21 cellular contexts compared by ENCODE assay signal in genomic region chr1:14511856-14512585, GRCh38.
"Had no signal": no experiment of that assay in that cellular context is flagged by ENCODE, and none has a peak within 500 bp of the region (broad histone marks: within the 10 kb centered on the region; RNA-seq: fewer than 3 reads in every experiment).

No MANE protein-coding gene starts in this region.

- H3K27me3 ChIP-seq: esophagus muscularis mucosa, gastroesophageal sphincter, pancreas, right lobe of liver, suprapubic skin, thyroid gland had no signal

- H3K4me1 Mint-ChIP-seq: naive thymus-derived CD8-positive, alpha-beta T cell; stimulated activated effector memory CD8-positive, alpha-beta T cell treated with anti-CD3 and anti-CD28 coated beads, Interleukin-12 subunit alpha, Interleukin-12 subunit beta, amount 100 ng/mL, for 72 hours had no signal

- H3K36me3 Mint-ChIP-seq: naive thymus-derived CD8-positive, alpha-beta T cell; stimulated activated effector memory CD8-positive, alpha-beta T cell treated with anti-CD3 and anti-CD28 coated beads, Interleukin-12 subunit alpha, Interleukin-12 subunit beta, amount 100 ng/mL, for 72 hours; type B pancreatic cell had no signal

- H3K27ac Mint-ChIP-seq: effector memory CD8-positive, alpha-beta T cell; naive thymus-derived CD8-positive, alpha-beta T cell; progenitor cell of endocrine pancreas; stimulated activated effector memory CD8-positive, alpha-beta T cell treated with anti-CD3 and anti-CD28 coated beads, Interleukin-12 subunit alpha, Interleukin-12 subunit beta, amount 100 ng/mL, for 72 hours; type B pancreatic cell had no signal

- H3K27ac ChIP-seq: epithelial cell of prostate, pancreas, right lobe of liver, suprapubic skin, thyroid gland had no signal

- ATAC-seq: effector memory CD8-positive, alpha-beta T cell; gastroesophageal sphincter; left colon; naive thymus-derived CD8-positive, alpha-beta T cell; right lobe of liver; stimulated activated effector memory CD8-positive, alpha-beta T cell treated with anti-CD3 and anti-CD28 coated beads, Interleukin-12 subunit alpha, Interleukin-12 subunit beta, amount 100 ng/mL, for 72 hours; stimulated activated naive CD8-positive, alpha-beta T cell treated with anti-CD3 and anti-CD28 coated beads, Interleukin-15, Interleukin-2, amounts not matched to agents 100 U/mL and 50 U/mL, for 24 hours had no signal

- H3K4me3 ChIP-seq: esophagus muscularis mucosa, gastroesophageal sphincter, pancreas, right lobe of liver, suprapubic skin, thyroid gland had no signal

- H3K4me1 ChIP-seq: pancreas, right lobe of liver, thyroid gland had no signal

- DNase-seq: effector memory CD8-positive, alpha-beta T cell; foreskin fibroblast; glutamatergic neuron; left colon; mesendoderm; naive thymus-derived CD8-positive, alpha-beta T cell; occipital lobe; pancreas; right lobe of liver; stimulated activated CD4-positive, alpha-beta T cell treated with anti-CD3 and anti-CD28 coated beads, Interleukin-4, amount 100 ng/mL, for 1 hour; stimulated activated CD8-positive, alpha-beta memory T cell treated with anti-CD3 and anti-CD28 coated beads, Interleukin-4, amount 100 ng/mL, for 48 hours; stimulated activated naive CD8-positive, alpha-beta T cell treated with anti-CD3 and anti-CD28 coated beads, Interleukin-15, Interleukin-2, amounts not matched to agents 100 U/mL and 50 U/mL, for 24 hours; thyroid gland had no signal

- H3K9me3 Mint-ChIP-seq: effector memory CD8-positive, alpha-beta T cell; naive thymus-derived CD8-positive, alpha-beta T cell; neural crest cell; stimulated activated effector memory CD8-positive, alpha-beta T cell treated with anti-CD3 and anti-CD28 coated beads, Interleukin-12 subunit alpha, Interleukin-12 subunit beta, amount 100 ng/mL, for 72 hours; type B pancreatic cell had no signal

- H3K9me3 ChIP-seq: esophagus muscularis mucosa, gastroesophageal sphincter, pancreas, right lobe of liver, suprapubic skin, thyroid gland had no signal

- H3K4me3 Mint-ChIP-seq: effector memory CD8-positive, alpha-beta T cell; naive thymus-derived CD8-positive, alpha-beta T cell; neural crest cell; stimulated activated effector memory CD8-positive, alpha-beta T cell treated with anti-CD3 and anti-CD28 coated beads, Interleukin-12 subunit alpha, Interleukin-12 subunit beta, amount 100 ng/mL, for 72 hours; type B pancreatic cell had no signal
